20 cellular contexts compared by ENCODE assay signal in the genomic region with DNA sequence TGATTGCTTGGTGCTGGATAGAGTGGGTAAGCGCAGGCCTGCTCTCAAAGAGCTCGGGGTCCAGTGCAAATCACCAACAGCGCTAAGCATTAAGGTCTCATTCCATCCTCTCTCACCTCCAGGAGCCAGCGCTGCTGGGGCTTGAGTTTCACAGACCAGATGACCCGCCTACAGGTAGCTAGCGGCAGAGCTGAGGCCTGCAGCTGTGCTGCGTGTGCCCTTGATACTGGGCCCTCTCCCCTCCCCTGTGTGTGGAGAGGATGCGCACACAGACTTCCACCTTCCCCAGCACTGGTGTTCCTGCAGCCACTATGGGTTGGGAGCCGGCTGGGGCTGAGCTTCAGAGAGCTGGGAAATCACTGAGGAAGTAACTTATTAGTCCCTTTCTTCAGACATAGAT.
A peak's percentile ranks its signal among the peaks of the same experiment; 100 is the strongest.
DNase-seq lines count a peak whose midpoint lies in the region; ATAC-seq and TF ChIP-seq lines count a peak whose summit lies in the region.
"Had no signal": no experiment of that assay in that cellular context is flagged by ENCODE, and none has a peak within 500 bp of the region (broad histone marks: within the 10 kb centered on the region; RNA-seq: fewer than 3 reads in every experiment).

No MANE protein-coding gene starts in this region.

- H4K20me1 ChIP-seq in mammary epithelial cell (ENCODE audit: insufficient read depth, low read length) = no peaks in the 10 kb centered on the region

- intact Hi-C loops in mammary epithelial cell (cut with micrococcal nuclease) (no loop called here), body of pancreas (cut with DNase I) (no loop called here)

- POLR2A ChIA-PET in WTC11 (lab: Charles Lee) = interaction anchor here (0.7 to 0.8 kb wide), 2 partner anchors 140 to 149 kb away, joined by 3 read pairs; no protein-coding TSS in a partner anchor

- H3K4me3 Mint-ChIP-seq in WTC11 = no peak overlapping the region
- H3K4me3 Mint-ChIP-seq: activated CD8-positive, alpha-beta T cell treated with anti-CD3 and anti-CD28 coated beads, Interleukin-2, amount 10 ng/mL, durations not matched to agents 7 days and 5 days; activated T-cell treated with anti-CD3 and anti-CD28 coated beads, Interleukin-2, amount 50 U/mL, for 24 hours; nephron had no signal

- TF ChIP-seq CTCF in WTC11 (IDR thresholded peaks at IDR 0.05) (no peak), mammary epithelial cell (conservative IDR thresholded peaks at IDR 0.05 in 1 of 2, IDR thresholded peaks at IDR 0.05 in 1 of 2; ENCODE audit: extremely low read depth in 1 of 2, insufficient read depth in 1 of 2, low read depth in 1 of 2, low read length in 2 of 2) (no peak), body of pancreas (IDR thresholded peaks at IDR 0.05) (no peak)

- no peak overlapping the region for H3K4me3 ChIP-seq in muscle layer of colon (ENCODE audit: low read depth in 1 of 2, low read length in 2 of 2)
- H3K4me3 ChIP-seq in mammary epithelial cell (replicated peaks in 1 of 3; ENCODE audit: insufficient read depth in 1 of 3, low read depth in 2 of 3, low read length in 3 of 3) = no peak overlapping the region
- H3K4me3 ChIP-seq in body of pancreas = no peak overlapping the region
- H3K4me3 ChIP-seq: colonic mucosa, GM23248 had no signal

- H3K9ac ChIP-seq in muscle layer of colon (ENCODE audit: low read length) (no peak overlapping the region), mammary epithelial cell (ENCODE audit: insufficient read depth, low read length) (no peak overlapping the region)
- H3K9ac ChIP-seq: GM23248 had no signal

- H3K4me1 ChIP-seq in muscle layer of colon (ENCODE audit: insufficient read depth, low read length) (peaks cover 72% of the 10 kb centered on the region), mammary epithelial cell (ENCODE audit: insufficient read depth, low read length) (peaks cover 7% of the 10 kb centered on the region), body of pancreas (peaks cover 9% of the 10 kb centered on the region)
- H3K4me1 ChIP-seq: colonic mucosa had no signal

- peak overlapping the region; percentile 71 for H3K27ac ChIP-seq in muscle layer of colon (ENCODE audit: low read depth, low read length)
- peak overlapping the region; percentile 86 for H3K27ac ChIP-seq in substantia nigra (ENCODE audit: low read depth, low read length, poor library complexity, severe bottlenecking)
- H3K27ac ChIP-seq in mammary epithelial cell (ENCODE audit: insufficient read depth, low read depth, low read length) = no peak overlapping the region
- H3K27ac ChIP-seq in body of pancreas = no peak overlapping the region
- H3K27ac ChIP-seq: colonic mucosa, GM23248 had no signal

- H3K4me1 Mint-ChIP-seq in WTC11 = peaks cover 13% of the 10 kb centered on the region

- WGBS in mammary epithelial cell (ENCODE audit: low coverage, missing lambda C conversion rate) = 84% methylated on average over 8 of the region's 9 CpGs
- 85 to 87% methylated on average over 7 to 9 of the region's 9 CpGs for WGBS in body of pancreas, 2 donors

- H3K9me3 ChIP-seq in muscle layer of colon (ENCODE audit: low read length) (no peaks in the 10 kb centered on the region), mammary epithelial cell (replicated peaks; ENCODE audit: insufficient read depth, low read length) (no peaks in the 10 kb centered on the region), body of pancreas (no peaks in the 10 kb centered on the region)
- H3K9me3 ChIP-seq: Caco-2, colonic mucosa had no signal

- ATAC-seq in WTC11 (peak; percentile 97), GM18909 (IDR thresholded peaks at IDR 0.05; ENCODE audit: poor library complexity, unreplicated experiment) (no peak), body of pancreas (no peak)
- ATAC-seq: activated CD8-positive, alpha-beta T cell treated with anti-CD3 and anti-CD28 coated beads, Interleukin-2, amount 10 ng/mL, durations not matched to agents 7 days and 5 days; activated naive CD4-positive, alpha-beta T cell treated with anti-CD3 and anti-CD28 coated beads, Interleukin-2, amount 50 U/mL, for 72 hours had no signal

- H3K27me3 ChIP-seq in muscle layer of colon (ENCODE audit: control insufficient read depth in 1 of 2, insufficient read depth in 2 of 2, low read length in 2 of 2) (no peaks in the 10 kb centered on the region), mammary epithelial cell (ENCODE audit: insufficient read depth, low read length) (no peaks in the 10 kb centered on the region), body of pancreas (no peaks in the 10 kb centered on the region)
- H3K27me3 ChIP-seq: colonic mucosa had no signal

- peaks cover 6% of the 10 kb centered on the region for H3K36me3 Mint-ChIP-seq in WTC11
- H3K36me3 Mint-ChIP-seq: activated naive CD4-positive, alpha-beta T cell treated with anti-CD3 and anti-CD28 coated beads, Interleukin-2, amount 50 U/mL, for 72 hours had no signal

- dilution Hi-C loops in mammary epithelial cell (cut with HindIII; ENCODE audit: low sequenced_read_pairs) = no loop called here

- peaks cover 5% of the 10 kb centered on the region for H3K9me3 Mint-ChIP-seq in WTC11
- H3K9me3 Mint-ChIP-seq: activated naive CD4-positive, alpha-beta T cell treated with anti-CD3 and anti-CD28 coated beads, Interleukin-2, amount 50 U/mL, for 72 hours; activated T-cell treated with anti-CD3 and anti-CD28 coated beads, Interleukin-2, amount 50 U/mL, for 24 hours; nephron had no signal

- CTCF ChIA-PET in WTC11 (lab: Charles Lee) (interaction anchor here (0.6 to 2.9 kb wide), 18 partner anchors 9 to 257 kb away, joined by 3 to 20 read pairs (median 4); no protein-coding TSS in a partner anchor), mammary epithelial cell (lab: Charles Lee; ENCODE audit: low non-redundant PET) (no interaction called here)

- in situ Hi-C loops in mammary epithelial cell (cut with MboI; ENCODE audit: low sequenced_read_pairs in 2 of 2) = no loop called here

- H3K27me3 Mint-ChIP-seq in WTC11 (ENCODE audit: low read depth) = no peaks in the 10 kb centered on the region
- H3K27me3 Mint-ChIP-seq: activated T-cell treated with anti-CD3 and anti-CD28 coated beads, Interleukin-2, amount 50 U/mL, for 24 hours had no signal

- H3K27ac Mint-ChIP-seq in WTC11 = 0 out of 2 replicates have a peak overlapping the region, but pooled peaks have one; percentile 60
- H3K27ac Mint-ChIP-seq: activated CD8-positive, alpha-beta T cell treated with anti-CD3 and anti-CD28 coated beads, Interleukin-2, amount 10 ng/mL, durations not matched to agents 7 days and 5 days; activated naive CD4-positive, alpha-beta T cell treated with anti-CD3 and anti-CD28 coated beads, Interleukin-2, amount 50 U/mL, for 72 hours; activated T-cell treated with anti-CD3 and anti-CD28 coated beads, Interleukin-2, amount 50 U/mL, for 24 hours had no signal

- H3K79me2 ChIP-seq in mammary epithelial cell (ENCODE audit: insufficient read depth, low read length) = no peaks in the 10 kb centered on the region

- H2AFZ ChIP-seq in mammary epithelial cell (ENCODE audit: low read depth, low read length) = no peak overlapping the region
- H2AFZ ChIP-seq: GM23248 had no signal

- DNase-seq in NCI-H146 (lab: John Stamatoyannopoulos, UW) = peak; percentile 75
- DNase-seq in WTC11 (ENCODE audit: low spot score) = peak; percentile 54
- DNase-seq in substantia nigra (lab: John Stamatoyannopoulos, UW) = no peak
- DNase-seq in mammary epithelial cell = no peak
- no peak for DNase-seq in body of pancreas
- DNase-seq: activated CD4-positive, CD25-positive, alpha-beta regulatory T cell; activated CD8-positive, alpha-beta T cell treated with anti-CD3 and anti-CD28 coated beads, Interleukin-2, amount 10 ng/mL, durations not matched to agents 7 days and 5 days; activated T-cell treated with anti-CD3 and anti-CD28 coated beads, Interleukin-2, amount 50 U/mL, for 24 hours; AML-193; Caco-2; colonic mucosa; GM23248; KG1; NCI-H1048; NCI-H2171; T-helper 2 cell had no signal

- no peaks in the 10 kb centered on the region for H3K36me3 ChIP-seq in muscle layer of colon (ENCODE audit: insufficient read depth, low read length)
- H3K36me3 ChIP-seq in mammary epithelial cell (ENCODE audit: insufficient read depth, low read length) = no peaks in the 10 kb centered on the region
- H3K36me3 ChIP-seq in body of pancreas (replicated peaks in 1 of 2; ENCODE audit: insufficient read depth in 1 of 2, low read depth in 2 of 2) = no peaks in the 10 kb centered on the region
- H3K36me3 ChIP-seq: colonic mucosa had no signal

- no TSS peak for BruUV-seq in mammary epithelial cell (replicated peaks; lab: Mats Ljungman, UMichigan)

- no peak for TF ChIP-seq POLR2A in body of pancreas (IDR thresholded peaks at IDR 0.05)

- H3K4me2 ChIP-seq in mammary epithelial cell (ENCODE audit: insufficient read depth, low read depth, low read length) = no peak overlapping the region

TF ChIP-seq in WTC11, 78 proteins besides CTCF, POLR2A, EP300 and RAD21:
- TF ChIP-seq, protein P1, sequence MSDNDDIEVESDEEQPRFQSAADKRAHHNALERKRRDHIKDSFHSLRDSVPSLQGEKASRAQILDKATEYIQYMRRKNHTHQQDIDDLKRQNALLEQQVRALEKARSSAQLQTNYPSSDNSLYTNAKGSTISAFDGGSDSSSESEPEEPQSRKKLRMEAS (CRISPR knock-in tag; IDR thresholded peaks at IDR 0.05) = no peak
- 0 out of 2 replicates have a peak, but pooled peaks have one; percentile 38 for TF ChIP-seq ZNF138 (CRISPR knock-in tag; conservative IDR thresholded peaks at IDR 0.05)

Comparison
In these comparisons a context has a peak if more than half of its experiments do, and no peak if none do; other contexts are left out.
1. DNase-seq: peak in NCI-H146 (single experiment) and WTC11 (single experiment); none in substantia nigra (0 of 49), mammary epithelial cell (single experiment) and body of pancreas (0 of 4).
2. H3K27ac ChIP-seq: peak in muscle layer of colon (single experiment) and substantia nigra (single experiment); none in mammary epithelial cell (single experiment) and body of pancreas (0 of 4).